In genomic region chr5:146068977-146069779, GRCh38 we compare ENCODE assay signal across 1 cellular context.
TF ChIP-seq lines count a peak whose summit lies in the region.

No MANE protein-coding gene starts in this region.

TF ChIP-seq in GM23338, 12 proteins besides CTCF, POLR2A, EP300 and RAD21 (continued from another document):
- TF ChIP-seq ZNF462 (CRISPR knock-in tag; IDR thresholded peaks at IDR 0.05) (no peak), ETS1 (IDR thresholded peaks at IDR 0.05) (no peak), NANOG (IDR thresholded peaks at IDR 0.05; ENCODE audit: borderline replicate concordance) (no peak), CREB1 (CRISPR knock-in tag; IDR thresholded peaks at IDR 0.05; ENCODE audit: low read depth) (no peak), POLR2AphosphoS5 (IDR thresholded peaks at IDR 0.05; ENCODE audit: low read depth) (no peak), EZH2 (IDR thresholded peaks at IDR 0.05; ENCODE audit: low read depth, unreplicated experiment) (no peak), ZNF331 (CRISPR knock-in tag; IDR thresholded peaks at IDR 0.05; ENCODE audit: low read depth) (no peak), ZNF114 (CRISPR knock-in tag; IDR thresholded peaks at IDR 0.05) (no peak)
TF ChIP-seq in GM23338: peak in this region for 0.
